ENCODE assay signal across 16 cellular contexts in genomic region chrX:49174723-49175122, GRCh38. TPM values are rescaled to one million over a fixed set of nuclear protein-coding genes. Genes with fewer than 3 reads are reported as not detected.
A peak's percentile ranks its signal among the peaks of the same experiment; 100 is the strongest.
DNase-seq lines count a peak whose midpoint lies in the region; ATAC-seq, FAIRE-seq and TF ChIP-seq lines count a peak whose summit lies in the region.
"Had no signal": no experiment of that assay in that cellular context is flagged by ENCODE, and none has a peak within 500 bp of the region (broad histone marks: within the 10 kb centered on the region; RNA-seq: fewer than 3 reads in every experiment).

No MANE protein-coding gene starts in this region.

- peak; percentile 79 for FAIRE-seq in H1 (lab: Jason Lieb, UNC)
- FAIRE-seq: frontal cortex, GM12892 had no signal

- H3K23ac ChIP-seq in H1 (ENCODE audit: insufficient read length): no peak overlapping the region
- H3K23ac ChIP-seq in trophoblast cell (ENCODE audit: low read length): no peak overlapping the region

- H4K8ac ChIP-seq in H1 (ENCODE audit: extremely low read depth, insufficient read depth, low read length): no peak overlapping the region
- H4K8ac ChIP-seq in trophoblast cell (ENCODE audit: low read depth, low read length): no peak overlapping the region

- no peak overlapping the region for H2BK120ac ChIP-seq in H1 (replicated peaks; ENCODE audit: low read depth, low read length)
- H2BK120ac ChIP-seq in trophoblast cell (ENCODE audit: insufficient read depth, low read length, poor library complexity): no peak overlapping the region

- no peak overlapping the region for H3K9ac ChIP-seq in H1 (replicated peaks in 1 of 4; ENCODE audit: extremely low read depth in 1 of 4, low read depth in 3 of 4, low read length in 3 of 4)
- no peak overlapping the region for H3K9ac ChIP-seq in trophoblast cell (ENCODE audit: low read length)
- H3K9ac ChIP-seq: BLaER1 had no signal

- no peak for DNase-seq in CD14-positive monocyte (ENCODE audit: low spot score)
- DNase-seq in HEK293T (ENCODE audit: extremely low spot score): no peak
- DNase-seq in H1 (ENCODE audit: low read depth in 1 of 2, low spot score in 2 of 2): no peak
- no peak for DNase-seq in trophoblast cell
- DNase-seq in DMS153 (lab: John Stamatoyannopoulos, UW): no peak
- DNase-seq: activated CD8-positive, alpha-beta memory T cell treated with anti-CD3 and anti-CD28 coated beads for 24 hours; activated effector memory CD4-positive, alpha-beta T cell treated with Interleukin-2 at 50 U/mL for 16 hours; body of pancreas; immature natural killer cell; stimulated activated CD4-positive, alpha-beta T cell treated with anti-CD3 and anti-CD28 coated beads, Interleukin-4, amount 100 ng/mL, for 24 hours had no signal

- no peak for TF ChIP-seq RAD21 in H1 (IDR thresholded peaks at IDR 0.05 in 1 of 2, conservative IDR thresholded peaks at IDR 0.05 in 1 of 2; ENCODE audit: low read depth in 2 of 2, low read length in 2 of 2)

- no peaks in the 10 kb centered on the region for H3K79me2 ChIP-seq in H1 (ENCODE audit: control insufficient read depth in 1 of 2, insufficient read depth in 2 of 2, low read length in 2 of 2)
- peaks cover 3% of the 10 kb centered on the region for H3K79me2 ChIP-seq in trophoblast cell (ENCODE audit: control insufficient read depth, insufficient read depth, low read length, poor library complexity)

- H3K56ac ChIP-seq in H1 (replicated peaks; ENCODE audit: insufficient read length, low read depth, low read length): no peak overlapping the region

- H2AFZ ChIP-seq in H1 (ENCODE audit: low read length) (no peak overlapping the region), trophoblast cell (ENCODE audit: insufficient read depth, low read length, poor library complexity) (no peak overlapping the region)

- no peak overlapping the region for H2AK5ac ChIP-seq in H1 (ENCODE audit: low read depth, low read length)
- H2AK5ac ChIP-seq in trophoblast cell (ENCODE audit: low read length): no peak overlapping the region

- H3K9me3 ChIP-seq in H1 (ENCODE audit: insufficient read depth in 2 of 2, low read depth in 1 of 2, low read length in 1 of 2) (no peaks in the 10 kb centered on the region), trophoblast cell (ENCODE audit: insufficient read depth, low read depth, low read length) (no peaks in the 10 kb centered on the region)
- H3K9me3 ChIP-seq: body of pancreas had no signal

- no peak for ATAC-seq in HG02973 (IDR thresholded peaks at IDR 0.05; ENCODE audit: unreplicated experiment)
- ATAC-seq: body of pancreas, sciatic nerve had no signal

- H3K27ac ChIP-seq in H1 (ENCODE audit: low read depth, low read length): no peak overlapping the region
- no peak overlapping the region for H3K27ac ChIP-seq in trophoblast cell (ENCODE audit: low read depth, low read length)
- H3K27ac ChIP-seq: BLaER1 had no signal

- H3K4me2 ChIP-seq in H1 (ENCODE audit: insufficient read depth in 1 of 2, low read depth in 2 of 2, low read length in 2 of 2): no peak overlapping the region
- no peak overlapping the region for H3K4me2 ChIP-seq in trophoblast cell (ENCODE audit: low read length)
- H3K4me2 ChIP-seq: BLaER1 had no signal

- H3K79me1 ChIP-seq in H1 (ENCODE audit: low read depth, low read length) (no peaks in the 10 kb centered on the region), trophoblast cell (ENCODE audit: low read length) (peaks cover 3% of the 10 kb centered on the region)

- no peak overlapping the region for H3K4me3 ChIP-seq in H1 (ENCODE audit: extremely low read depth in 1 of 4, insufficient read depth in 2 of 4, low read depth in 3 of 4, low read length in 4 of 4)
- H3K4me3 ChIP-seq in trophoblast cell (ENCODE audit: low read depth, low read length): no peak overlapping the region
- H3K4me3 ChIP-seq: BLaER1, body of pancreas had no signal

- no peak for TF ChIP-seq POLR2A in H1 (IDR thresholded peaks at IDR 0.05; ENCODE audit: control extremely low read depth in 1 of 2, low read depth in 2 of 2, low read length in 2 of 2)

- H3K27ac Mint-ChIP-seq in CD14-positive monocyte: peak overlapping the region in 5 of 7 donors; percentile 3 to 74 (median 55)

- peaks cover 5% of the 10 kb centered on the region; the same call in 1 of the 2 replicates for H3K23me2 ChIP-seq in H1 (ENCODE audit: low read depth, low read length)

- peaks cover 0 to 30% (median 17%) of the 10 kb centered on the region in 7 donors for H3K9me3 Mint-ChIP-seq in CD14-positive monocyte
- H3K9me3 Mint-ChIP-seq: immature natural killer cell had no signal

- H3K27me3 ChIP-seq in H1 (replicated peaks in 1 of 4; ENCODE audit: control insufficient read depth in 3 of 4, extremely low read depth in 1 of 4, insufficient read depth in 3 of 4, low read length in 3 of 4): peaks cover 0 to 8% (median 5%) of the 10 kb centered on the region in 4 experiments; a peak in 5 of 7 replicates
- peaks cover 4% of the 10 kb centered on the region for H3K27me3 ChIP-seq in trophoblast cell (ENCODE audit: insufficient read depth, low read length)
- H3K27me3 ChIP-seq: body of pancreas had no signal

- no peak overlapping the region for H4K91ac ChIP-seq in H1 (replicated peaks; ENCODE audit: insufficient read length, low read length)
- H4K91ac ChIP-seq in trophoblast cell (ENCODE audit: low read depth, low read length): no peak overlapping the region

- H2BK12ac ChIP-seq in H1 (ENCODE audit: low read depth, low read length) (no peak overlapping the region), trophoblast cell (ENCODE audit: low read length) (no peak overlapping the region)

- no peak for TF ChIP-seq EP300 in H1 (IDR thresholded peaks at IDR 0.05; ENCODE audit: borderline replicate concordance in 1 of 2, low read depth in 2 of 2, low read length in 2 of 2)

- no peaks in the 10 kb centered on the region for H3K4me1 ChIP-seq in H1 (replicated peaks in 1 of 4; ENCODE audit: control insufficient read depth in 3 of 4, insufficient read depth in 4 of 4, low read length in 3 of 4)
- peaks cover 3 to 6% of the 10 kb centered on the region in 2 experiments for H3K4me1 ChIP-seq in trophoblast cell (ENCODE audit: control insufficient read depth in 1 of 2, insufficient read depth in 2 of 2, low read length in 2 of 2)

- 90% methylated on average over 3 of the region's 3 CpGs; no CpG with 5 or more reads in 1 of the 2 experiments for WGBS in H1 (ENCODE audit: extremely low coverage in 1 of 2, insufficient coverage in 1 of 2, insufficient read length in 1 of 2, insufficient replicate concordance in 2 of 2, low coverage in 1 of 2, low lambda C conversion rate in 2 of 2, missing lambda C conversion rate in 1 of 2), 2 experiments
- no CpG with 5 or more reads among the region's 3 CpGs for WGBS in trophoblast cell (ENCODE audit: extremely low coverage, insufficient coverage, insufficient read length)

- no peak for TF ChIP-seq CTCF in CD14-positive monocyte (IDR thresholded peaks at IDR 0.05)
- no peak for TF ChIP-seq CTCF in H1 (IDR thresholded peaks at IDR 0.05; ENCODE audit: control extremely low read depth in 1 of 3, insufficient read depth in 1 of 3, low read depth in 1 of 3, low read length in 3 of 3)

- CTCF ChIA-PET in HEK293T (lab: Yijun Ruan, JAX): no interaction called here
- CTCF ChIA-PET in H1 (lab: Charles Lee; ENCODE audit: partially characterized antibody): interaction anchor here (2.2 kb wide), 1 partner anchor 10 kb away, joined by 7 read pairs; no protein-coding TSS in a partner anchor

- H3K4me3 Mint-ChIP-seq in CD14-positive monocyte: no peak overlapping the region
- H3K4me3 Mint-ChIP-seq: neural crest cell had no signal

- H3K4ac ChIP-seq in H1 (replicated peaks; ENCODE audit: insufficient read length, low read depth, low read length) (no peak overlapping the region), trophoblast cell (ENCODE audit: low read depth, low read length) (no peak overlapping the region)

- H3K14ac ChIP-seq in H1 (ENCODE audit: insufficient read length) (no peak overlapping the region), trophoblast cell (ENCODE audit: low read length) (no peak overlapping the region)

- H3K18ac ChIP-seq in H1 (ENCODE audit: extremely low read depth, low read length): no peak overlapping the region
- H3K18ac ChIP-seq in trophoblast cell (ENCODE audit: low read length): no peak overlapping the region

- H3K4me1 Mint-ChIP-seq in CD14-positive monocyte: peaks cover 54% of the 10 kb centered on the region

- intact Hi-C loops in CD14-positive monocyte (cut with micrococcal nuclease): no loop called here

- peaks cover 0 to 12% (median 1%) of the 10 kb centered on the region in 4 experiments; a peak in 5 of 8 replicates for H3K36me3 ChIP-seq in H1 (ENCODE audit: control insufficient read depth in 2 of 4, insufficient read depth in 4 of 4, low read length in 3 of 4)
- peaks cover 42 to 47% of the 10 kb centered on the region in 2 experiments for H3K36me3 ChIP-seq in trophoblast cell (ENCODE audit: control insufficient read depth in 1 of 2, insufficient read depth in 2 of 2, low read length in 2 of 2)

- H2BK20ac ChIP-seq in H1 (ENCODE audit: low read length): no peak overlapping the region

- H2BK15ac ChIP-seq in H1 (ENCODE audit: low read length): no peak overlapping the region

- H3K36me3 Mint-ChIP-seq in CD14-positive monocyte: peaks cover 34 to 49% of the 10 kb centered on the region in 2 donors

- POLR2A ChIA-PET in HEK293T (lab: Yijun Ruan, JAX): no interaction called here
- POLR2A ChIA-PET in H1 (lab: Charles Lee; ENCODE audit: partially characterized antibody): interaction anchor here (1.2 kb wide), 1 partner anchor 59 kb away, joined by 3 read pairs; no protein-coding TSS in a partner anchor

- peaks cover 0 to 5% (median 0%) of the 10 kb centered on the region in 3 donors for H3K27me3 Mint-ChIP-seq in CD14-positive monocyte (ENCODE audit: low read depth in 3 of 3)

- peaks cover 0 to 5% of the 10 kb centered on the region in 2 experiments for H4K20me1 ChIP-seq in H1 (replicated peaks in 1 of 2; ENCODE audit: control insufficient read depth in 1 of 2, insufficient read depth in 2 of 2, low read length in 2 of 2)
- H4K20me1 ChIP-seq: BLaER1 had no signal

- H4K5ac ChIP-seq in H1 (ENCODE audit: insufficient read length, low read depth, low read length): no peak overlapping the region

- H2BK5ac ChIP-seq in H1 (ENCODE audit: low read depth, low read length) (no peak overlapping the region), trophoblast cell (ENCODE audit: low read depth, low read length, poor library complexity) (no peak overlapping the region)

- H4K12ac ChIP-seq in trophoblast cell (ENCODE audit: low read depth, low read length): no peak overlapping the region

RNA-seq across cellular contexts. Expression of gene PLP2, which starts 3.0 kb away (rescaled TPM):
- 100 to 1,000 TPM; 280 to 374 TPM for polyA plus RNA-seq in CD14-positive monocyte
- total RNA-seq in H1 (2021; fragmentation: NEBNext Ultra II Directional; extraction: Animal tissue kit (Norgen Biotek cat#: 25700)): 9.0 and 10.3 TPM in 2 replicates
- polyA plus RNA-seq in H1 (2011; rRNA removed): 23.4 and 25.6 TPM in 2 replicates
- 14.0 TPM for polyA plus RNA-seq in H1 (2011; cell fraction: cytosol; rRNA removed)
- polyA plus RNA-seq in H1 (2011; cell fraction: nucleus; rRNA removed): 8.6 TPM
- 14.3 to 18.4 TPM (median 15.5 TPM) in 4 replicates for polyA plus RNA-seq in H1 (2012, experiment 1 of 2)
- 16.9 TPM for polyA plus RNA-seq in H1 (2012, experiment 2 of 2)
- 31.9 TPM for polyA plus RNA-seq in H1 (2013, experiment 1 of 2)
- 39.0 TPM for polyA plus RNA-seq in H1 (2013, experiment 2 of 2)
- polyA minus RNA-seq in H1 (2011; rRNA and poly(A)+ RNA removed): 7.6 and 10.2 TPM in 2 replicates
- 8.1 TPM for polyA minus RNA-seq in H1 (2011; cell fraction: cytosol; rRNA and poly(A)+ RNA removed)
- 2.0 TPM for polyA minus RNA-seq in H1 (2011; cell fraction: nucleus; rRNA and poly(A)+ RNA removed)
- polyA plus RNA-seq in trophoblast cell (2013): 35.9 and 37.5 TPM in 2 replicates

RNA-seq across cellular contexts. Expression of gene PRICKLE3, which starts 11.4 kb away (rescaled TPM):
- polyA plus RNA-seq in CD14-positive monocyte (1 to 10 TPM; 4.4 to 5.4 TPM), H1 (2011; rRNA removed) (9.1 and 15.1 TPM in 2 replicates)
- total RNA-seq in H1 (2021; fragmentation: NEBNext Ultra II Directional; extraction: Animal tissue kit (Norgen Biotek cat#: 25700)): 8.4 and 10.6 TPM in 2 replicates
- 5.4 TPM for polyA plus RNA-seq in H1 (2011; cell fraction: cytosol; rRNA removed)
- polyA plus RNA-seq in H1 (2011; cell fraction: nucleus; rRNA removed): 16.0 TPM
- polyA plus RNA-seq in H1 (2012, experiment 1 of 2): 9.0 to 13.6 TPM (median 12.4 TPM) in 4 replicates
- 12.3 TPM for polyA plus RNA-seq in H1 (2012, experiment 2 of 2)
- polyA plus RNA-seq in H1 (2013, experiment 1 of 2): 5.5 TPM
- polyA plus RNA-seq in H1 (2013, experiment 2 of 2): 5.2 TPM
- 5.5 and 6.8 TPM in 2 replicates for polyA minus RNA-seq in H1 (2011; rRNA and poly(A)+ RNA removed)
- 8.3 TPM for polyA minus RNA-seq in H1 (2011; cell fraction: cytosol; rRNA and poly(A)+ RNA removed)
- polyA minus RNA-seq in H1 (2011; cell fraction: nucleus; rRNA and poly(A)+ RNA removed): 11.0 TPM
- polyA plus RNA-seq in trophoblast cell (2013): 12.6 TPM in 2 replicates

RNA-seq across cellular contexts. Expression of gene MAGIX, which starts 12.2 kb away (rescaled TPM):
- polyA plus RNA-seq in CD14-positive monocyte (1 to 10 TPM; 1.1 to 2.0 TPM), H1 (2011; rRNA removed) (1.1 and 1.9 TPM in 2 replicates)
- 0.37 and 0.46 TPM in 2 replicates for total RNA-seq in H1 (2021; fragmentation: NEBNext Ultra II Directional; extraction: Animal tissue kit (Norgen Biotek cat#: 25700))
- polyA plus RNA-seq in H1 (2011; cell fraction: cytosol; rRNA removed): 0.97 TPM
- 1.9 TPM for polyA plus RNA-seq in H1 (2011; cell fraction: nucleus; rRNA removed)
- polyA plus RNA-seq in H1 (2012, experiment 1 of 2): 0.42 to 0.62 TPM (median 0.58 TPM) in 4 replicates
- polyA plus RNA-seq in H1 (2012, experiment 2 of 2): 1.0 TPM
- 0.32 TPM for polyA plus RNA-seq in H1 (2013, experiment 1 of 2)
- 0.53 TPM for polyA plus RNA-seq in H1 (2013, experiment 2 of 2)
- 0.09 and 0.15 TPM in 2 replicates for polyA minus RNA-seq in H1 (2011; rRNA and poly(A)+ RNA removed)
- polyA minus RNA-seq in H1 (2011; cell fraction: cytosol; rRNA and poly(A)+ RNA removed): not detected
- 1.2 TPM for polyA minus RNA-seq in H1 (2011; cell fraction: nucleus; rRNA and poly(A)+ RNA removed)
- polyA plus RNA-seq in trophoblast cell (2013): 3.2 and 3.6 TPM in 2 replicates

RNA-seq across cellular contexts. Expression of gene SYP, which starts 25.3 kb away (rescaled TPM):
- polyA plus RNA-seq in CD14-positive monocyte (under 1 TPM; 0.27 to 0.68 TPM), H1 (2011; rRNA removed) (4.3 and 7.2 TPM in 2 replicates)
- total RNA-seq in H1 (2021; fragmentation: NEBNext Ultra II Directional; extraction: Animal tissue kit (Norgen Biotek cat#: 25700)): 10.2 and 10.8 TPM in 2 replicates
- polyA plus RNA-seq in H1 (2011; cell fraction: cytosol; rRNA removed): 5.8 TPM
- 7.7 TPM for polyA plus RNA-seq in H1 (2011; cell fraction: nucleus; rRNA removed)
- polyA plus RNA-seq in H1 (2012, experiment 1 of 2): 10.7 to 13.8 TPM (median 12.0 TPM) in 4 replicates
- polyA plus RNA-seq in H1 (2012, experiment 2 of 2): 10.9 TPM
- polyA plus RNA-seq in H1 (2013, experiment 1 of 2): 8.1 TPM
- polyA plus RNA-seq in H1 (2013, experiment 2 of 2): 8.3 TPM
- 4.7 and 8.7 TPM in 2 replicates for polyA minus RNA-seq in H1 (2011; rRNA and poly(A)+ RNA removed)
- 4.3 TPM for polyA minus RNA-seq in H1 (2011; cell fraction: cytosol; rRNA and poly(A)+ RNA removed)
- 3.1 TPM for polyA minus RNA-seq in H1 (2011; cell fraction: nucleus; rRNA and poly(A)+ RNA removed)
- 0.14 and 0.16 TPM in 2 replicates for polyA plus RNA-seq in trophoblast cell (2013)

RNA-seq across cellular contexts. Expression of gene GPKOW, which starts 51.2 kb away (rescaled TPM):
- polyA plus RNA-seq in CD14-positive monocyte (10 to 100 TPM; 18.1 to 23.1 TPM), H1 (2011; rRNA removed) (11.9 and 14.0 TPM in 2 replicates)
- total RNA-seq in H1 (2021; fragmentation: NEBNext Ultra II Directional; extraction: Animal tissue kit (Norgen Biotek cat#: 25700)): 16.8 and 17.9 TPM in 2 replicates
- polyA plus RNA-seq in H1 (2011; cell fraction: cytosol; rRNA removed): 22.1 TPM
- 14.3 TPM for polyA plus RNA-seq in H1 (2011; cell fraction: nucleus; rRNA removed)
- 17.1 to 21.3 TPM (median 20.4 TPM) in 4 replicates for polyA plus RNA-seq in H1 (2012, experiment 1 of 2)
- polyA plus RNA-seq in H1 (2012, experiment 2 of 2): 9.8 TPM
- polyA plus RNA-seq in H1 (2013, experiment 1 of 2): 9.7 TPM
- 10.5 TPM for polyA plus RNA-seq in H1 (2013, experiment 2 of 2)
- polyA minus RNA-seq in H1 (2011; rRNA and poly(A)+ RNA removed): 12.1 and 12.5 TPM in 2 replicates
- polyA minus RNA-seq in H1 (2011; cell fraction: cytosol; rRNA and poly(A)+ RNA removed): 9.2 TPM
- polyA minus RNA-seq in H1 (2011; cell fraction: nucleus; rRNA and poly(A)+ RNA removed): 4.7 TPM
- polyA plus RNA-seq in trophoblast cell (2013): 17.4 and 17.7 TPM in 2 replicates

Comparison
In these comparisons a context has a peak if more than half of its experiments do, and no peak if none do; other contexts are left out.
1. RNA of gene PLP2, which starts 3.0 kb away (polyA plus RNA-seq): 280 to 374 TPM in CD14-positive monocyte; 8.6 to 39.0 TPM in H1; every median in the first group is over 4 times any median in the second.